Comparison of ENCODE assay signal across 29 cellular contexts in the genomic region with DNA sequence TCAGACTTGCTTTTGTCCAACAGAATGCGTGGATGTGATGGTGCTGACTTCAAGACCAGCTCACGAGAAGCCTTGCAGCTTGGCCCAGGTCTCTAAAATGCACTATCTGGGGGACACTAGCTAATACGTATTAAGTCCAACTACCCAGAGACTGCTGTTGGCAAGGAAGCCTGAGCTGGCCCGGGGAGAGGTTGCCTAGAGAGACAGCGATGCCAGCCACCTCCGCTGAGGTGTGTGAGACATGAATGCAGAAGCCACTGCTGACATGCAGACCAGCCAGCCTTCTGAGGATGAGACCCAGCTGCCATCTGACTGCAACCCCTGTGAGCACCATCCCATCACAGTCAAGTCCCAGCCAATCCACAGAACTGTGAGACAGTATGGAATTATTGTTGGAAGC.
"Had no signal": no experiment of that assay in that cellular context is flagged by ENCODE, and none has a peak within 500 bp of the region (broad histone marks: within the 10 kb centered on the region; RNA-seq: fewer than 3 reads in every experiment).

No MANE protein-coding gene starts in this region.

- H3K9me3 ChIP-seq: ascending aorta, MG63 had no signal

- H3K4me3 ChIP-seq: ascending aorta, cardiac muscle cell, MG63 had no signal

- H3K4me1 ChIP-seq: ascending aorta had no signal

- ATAC-seq: Panc1 had no signal

- H3K27me3 ChIP-seq: ascending aorta, cardiac muscle cell, MG63 had no signal

- H3K27ac ChIP-seq: ascending aorta, cardiac muscle cell, VCaP had no signal

- DNase-seq: activated B cell treated with CpG ODN at 0.5 μM for 24 hours; activated CD4-positive, alpha-beta memory T cell treated with anti-CD3 and anti-CD28 coated beads for 36 hours; activated CD4-positive, alpha-beta T cell treated with anti-CD3 and anti-CD28 coated beads for 4 hours; activated CD4-positive, alpha-beta T cell treated with anti-CD3 and anti-CD28 coated beads, Interleukin-2, amount 50 U/mL, for 1 hour; activated CD4-positive, CD25-positive, alpha-beta regulatory T cell treated with anti-CD3 and anti-CD28 coated beads, Interleukin-2, amount 50 U/mL, for 72 hours; activated CD8-positive, alpha-beta memory T cell treated with anti-CD3 and anti-CD28 coated beads, Interleukin-2, amount 50 U/mL, for 4 hours; activated gamma-delta T cell; activated naive CD4-positive, alpha-beta T cell treated with Interleukin-2 at 50 U/mL for 16 hours; activated naive CD8-positive, alpha-beta T cell treated with anti-CD3 and anti-CD28 coated beads, Interleukin-2, amount 10 ng/mL, durations not matched to agents 7 days and 5 days; amygdala; Kasumi-1; KG1; MG63; NCI-H1048; NCI-H1105 treated with DMSO at 0.1 percent for 48 hours; NCI-H1436; NCI-H1694; NCI-H1930; NCI-H2081 treated with DMSO at 0.1 percent for 48 hours; NCI-H345; NCI-H524 treated with DMSO at 0.1 percent for 48 hours; SW 1271; T-helper 1 cell; T-helper 2 cell; T-helper 9 cell had no signal
